Comparison of ENCODE assay signal across 1 cellular context in genomic region chr7:114418117-114418516, GRCh38.
TF ChIP-seq lines count a peak whose summit lies in the region.

No MANE protein-coding gene starts in this region.

TF ChIP-seq in HEK293, 187 proteins besides CTCF, POLR2A, EP300 and RAD21 (continued from another document):
- TF ChIP-seq TRIM28 (IDR thresholded peaks at IDR 0.05; ENCODE audit: borderline replicate concordance, low read length) (peak; percentile 49; the same call in 1 of the 2 replicates), ZBTB17 (tag by site-specific recombination; IDR thresholded peaks at IDR 0.05) (peak; percentile 81), ZNF785 (tag by site-specific recombination; IDR thresholded peaks at IDR 0.05) (no peak), ZNF114 (tag by site-specific recombination; IDR thresholded peaks at IDR 0.05) (no peak), ZNF26 (tag by site-specific recombination; IDR thresholded peaks at IDR 0.05) (no peak), ZNF23 (tag by site-specific recombination; IDR thresholded peaks at IDR 0.05; ENCODE audit: borderline replicate concordance) (no peak), ZNF248 (tag by site-specific recombination; IDR thresholded peaks at IDR 0.05) (no peak), ZNF394 (tag by site-specific recombination; IDR thresholded peaks at IDR 0.05; ENCODE audit: borderline replicate concordance) (peak; percentile 84; the same call in 1 of the 2 replicates), ZNF211 (tag by site-specific recombination; IDR thresholded peaks at IDR 0.05; ENCODE audit: low read depth) (no peak), SCRT1 (tag by site-specific recombination; IDR thresholded peaks at IDR 0.05; ENCODE audit: borderline replicate concordance) (peak; percentile 32; the same call in 1 of the 2 replicates), ZNF311 (tag by site-specific recombination; IDR thresholded peaks at IDR 0.05; ENCODE audit: borderline replicate concordance) (no peak), ZNF747 (tag by site-specific recombination; IDR thresholded peaks at IDR 0.05) (no peak), ZNF354C (tag by site-specific recombination; IDR thresholded peaks at IDR 0.05; ENCODE audit: borderline replicate concordance, low read depth) (no peak), ZNF19 (tag by site-specific recombination; IDR thresholded peaks at IDR 0.05; ENCODE audit: low read depth) (no peak), ZNF701 (tag by site-specific recombination; IDR thresholded peaks at IDR 0.05) (no peak), ZNF362 (tag by site-specific recombination; IDR thresholded peaks at IDR 0.05) (peak; percentile 34; the same call in 1 of the 2 replicates), ZNF280C (tag by site-specific recombination; IDR thresholded peaks at IDR 0.05) (no peak), GLI2 (tag by site-specific recombination; IDR thresholded peaks at IDR 0.05; ENCODE audit: borderline replicate concordance, low read depth) (peak; percentile 96), PRDM2 (tag by site-specific recombination; IDR thresholded peaks at IDR 0.05; ENCODE audit: borderline replicate concordance) (no peak), ZNF837 (tag by site-specific recombination; IDR thresholded peaks at IDR 0.05) (no peak), ZNF48 (tag by site-specific recombination; IDR thresholded peaks at IDR 0.05) (no peak), TSHZ1 (tag by site-specific recombination; IDR thresholded peaks at IDR 0.05; ENCODE audit: borderline replicate concordance) (peak; percentile 56; the same call in 1 of the 2 replicates), ZNF692 (tag by site-specific recombination; IDR thresholded peaks at IDR 0.05) (no peak), ZFP3 (tag by site-specific recombination; IDR thresholded peaks at IDR 0.05; ENCODE audit: low read depth) (no peak), ZNF157 (tag by site-specific recombination; IDR thresholded peaks at IDR 0.05) (no peak), ZNF239 (tag by site-specific recombination; IDR thresholded peaks at IDR 0.05) (no peak), ZNF529 (tag by site-specific recombination; IDR thresholded peaks at IDR 0.05; ENCODE audit: insufficient replicate concordance) (no peak), ZNF596 (tag by site-specific recombination; IDR thresholded peaks at IDR 0.05) (peak; percentile 73; the same call in 1 of the 2 replicates), ZNF558 (tag by site-specific recombination; IDR thresholded peaks at IDR 0.05) (peak; percentile 72; the same call in 1 of the 2 replicates), REPIN1 (tag by site-specific recombination; IDR thresholded peaks at IDR 0.05; ENCODE audit: low read depth) (no peak), ZNF121 (tag by site-specific recombination; IDR thresholded peaks at IDR 0.05) (no peak), ZNF658 (tag by site-specific recombination; IDR thresholded peaks at IDR 0.05) (no peak), MEIS1 (CRISPR knock-in tag; IDR thresholded peaks at IDR 0.05; ENCODE audit: borderline replicate concordance) (0 out of 2 replicates have a peak, but pooled peaks have one; percentile 40), ZNF214 (tag by site-specific recombination; IDR thresholded peaks at IDR 0.05; ENCODE audit: borderline replicate concordance) (no peak), PATZ1 (tag by site-specific recombination; IDR thresholded peaks at IDR 0.05) (peak; percentile 55; the same call in 1 of the 2 replicates), ZBTB6 (tag by site-specific recombination; IDR thresholded peaks at IDR 0.05) (no peak), ZNF335 (tag by site-specific recombination; conservative IDR thresholded peaks at IDR 0.05) (no peak), OVOL3 (tag by site-specific recombination; IDR thresholded peaks at IDR 0.05) (peak; percentile 78; the same call in 1 of the 2 replicates)
